Comparison of ENCODE assay signal across 11 cellular contexts in the genomic region with DNA sequence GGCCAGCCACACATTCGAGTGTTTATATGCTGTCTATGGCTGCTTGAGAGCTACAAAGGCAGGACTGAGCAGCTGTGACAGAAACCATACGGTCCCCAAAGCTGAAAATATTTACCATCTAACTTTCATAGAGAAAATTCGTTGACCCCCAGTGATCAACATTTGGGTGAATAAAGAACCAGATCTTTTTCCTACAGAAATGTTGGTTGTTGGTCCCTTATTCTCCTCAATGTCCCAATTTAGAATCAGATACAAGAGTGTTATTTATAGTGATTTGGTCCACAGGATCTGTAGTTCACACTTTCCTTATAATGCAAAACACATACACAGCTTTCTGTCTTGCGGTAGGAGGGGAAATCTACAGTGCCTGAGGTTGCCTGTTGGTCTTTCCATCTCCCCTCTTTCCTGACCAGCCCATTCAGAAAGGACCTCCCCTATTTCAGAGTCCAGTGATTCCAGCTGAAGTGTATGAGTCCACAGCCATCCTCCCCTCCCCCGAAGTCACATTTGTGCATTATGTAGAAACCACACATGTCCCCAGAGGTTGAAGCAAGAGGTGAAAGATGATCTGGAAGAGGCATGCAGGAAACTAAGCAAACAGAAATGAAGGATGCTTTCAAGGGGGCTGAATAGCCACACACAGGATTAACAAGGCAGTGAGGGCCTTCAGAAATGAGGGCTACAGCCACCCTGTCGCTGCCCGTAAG.
DNase-seq lines count a peak whose midpoint lies in the region; ATAC-seq and TF ChIP-seq lines count a peak whose summit lies in the region.
"Had no signal": no experiment of that assay in that cellular context is flagged by ENCODE, and none has a peak within 500 bp of the region (broad histone marks: within the 10 kb centered on the region; RNA-seq: fewer than 3 reads in every experiment).

No MANE protein-coding gene starts in this region.

- no CpG with 5 or more reads among the region's 7 CpGs for WGBS in IMR-90 (ENCODE audit: extremely low coverage in 2 of 2, insufficient read length in 1 of 2), 2 experiments
- 71 to 83% (median 80%) methylated on average over 7 of the region's 7 CpGs for WGBS in stomach, 5 donors

- H2BK15ac ChIP-seq in IMR-90 (ENCODE audit: low read depth, low read length), result no peak overlapping the region

- no peak overlapping the region for H3K9ac ChIP-seq in IMR-90 (ENCODE audit: low read depth, low read length)

- dilution Hi-C loops in IMR-90 (cut with HindIII; ENCODE audit: low sequenced_read_pairs, unreplicated experiment), result no loop called here

- H3K36me3 ChIP-seq in IMR-90 (ENCODE audit: control insufficient read depth, insufficient read depth, low read length) (no peaks in the 10 kb centered on the region), stomach (no peaks in the 10 kb centered on the region)

- peaks cover 37% of the 10 kb centered on the region; the same call in 1 of the 2 replicates for H4K20me1 ChIP-seq in IMR-90 (ENCODE audit: insufficient read depth, low read length)

- TF ChIP-seq RAD21 in IMR-90 (IDR thresholded peaks at IDR 0.05; ENCODE audit: low read length), result no peak

- peak overlapping the region in 1 of 2 experiments; percentile 47; a peak in 1 of 4 replicates for H4K8ac ChIP-seq in IMR-90 (ENCODE audit: low read depth in 2 of 2, low read length in 2 of 2)

- H2BK20ac ChIP-seq in IMR-90 (ENCODE audit: low read depth, low read length), result peak overlapping the region; percentile 4; the same call in 1 of the 2 replicates

- H3K4ac ChIP-seq in IMR-90 (ENCODE audit: low read depth, low read length), result peak overlapping the region; percentile 4

- peak; percentile 40 for ATAC-seq in IMR-90 (ENCODE audit: low read depth)

- H3K27me3 ChIP-seq in IMR-90 (ENCODE audit: control insufficient read depth, insufficient read depth, low read length), result no peaks in the 10 kb centered on the region
- no peaks in the 10 kb centered on the region for H3K27me3 ChIP-seq in stomach

- no peak overlapping the region for H4K5ac ChIP-seq in IMR-90 (ENCODE audit: low read depth, low read length)

- no peak overlapping the region for H2AK9ac ChIP-seq in IMR-90 (replicated peaks; ENCODE audit: low read depth, low read length, poor library complexity)

- 0 out of 2 replicates have a peak overlapping the region, but pooled peaks have one; percentile 7 for H3K4me2 ChIP-seq in IMR-90 (ENCODE audit: low read depth, low read length)

- BruUV-seq in IMR-90 (replicated peaks; lab: Mats Ljungman, UMichigan), result no TSS peak

- in situ Hi-C loops in IMR-90 (cut with MboI; ENCODE audit: low sequenced_read_pairs), result no loop called here

- 0 out of 2 replicates have a peak overlapping the region, but pooled peaks have one; percentile 1 for H2BK120ac ChIP-seq in IMR-90 (ENCODE audit: low read depth, low read length)

- POLR2A ChIA-PET in IMR-90 (lab: Charles Lee; ENCODE audit: unreplicated experiment), result interaction anchor here (0.5 kb wide), 1 partner anchor 22 kb away, joined by 16 read pairs; no protein-coding TSS in a partner anchor

- no peak overlapping the region for H2AFZ ChIP-seq in IMR-90 (replicated peaks; ENCODE audit: low read length, poor library complexity)

- no peak overlapping the region for H4K91ac ChIP-seq in IMR-90 (ENCODE audit: insufficient read depth, low read depth, low read length)

- H3K4me3 ChIP-seq in IMR-90 (ENCODE audit: insufficient read depth, low read depth, low read length) (no peak overlapping the region), stomach (no peak overlapping the region)

- no peaks in the 10 kb centered on the region for H3K9me3 ChIP-seq in IMR-90 (ENCODE audit: control insufficient read depth, insufficient read depth, low read length)
- no peaks in the 10 kb centered on the region for H3K9me3 ChIP-seq in stomach

- H3K27ac ChIP-seq in IMR-90 (ENCODE audit: insufficient read depth, low read length) (0 out of 2 replicates have a peak overlapping the region, but pooled peaks have one; percentile 15), stomach (peak overlapping the region in 3 of 5 donors; percentile 52 to 73 (median 59))

- 0 out of 2 replicates have a peak overlapping the region, but pooled peaks have one; percentile 1 for H3K14ac ChIP-seq in IMR-90 (replicated peaks; ENCODE audit: low read depth, low read length)

- no peak overlapping the region for H2BK5ac ChIP-seq in IMR-90 (ENCODE audit: low read depth, low read length, poor library complexity, severe bottlenecking)

- peaks cover 17% of the 10 kb centered on the region for H3K4me1 ChIP-seq in IMR-90 (ENCODE audit: control insufficient read depth, insufficient read depth, low read length)
- H3K4me1 ChIP-seq in stomach, result peaks cover 34 to 74% (median 63%) of the 10 kb centered on the region in 4 donors

- intact Hi-C loops in IMR-90 (cut with micrococcal nuclease), result no loop called here
- intact Hi-C loops in stomach (cut with DNase I; ENCODE audit: low total_unique reads), result no loop called here

- no peak for TF ChIP-seq CTCF in IMR-90 (conservative IDR thresholded peaks at IDR 0.05; ENCODE audit: low read depth, low read length)
- TF ChIP-seq CTCF in stomach (IDR thresholded peaks at IDR 0.05), result no peak

- H3K23ac ChIP-seq in IMR-90 (ENCODE audit: low read depth, low read length), result peak overlapping the region; percentile 11

- TF ChIP-seq POLR2A in IMR-90 (IDR thresholded peaks at IDR 0.05; ENCODE audit: low read depth, low read length) (no peak), stomach (IDR thresholded peaks at IDR 0.05) (no peak)

- H2AK5ac ChIP-seq in IMR-90 (ENCODE audit: low read depth, low read length), result no peak overlapping the region; the same call in 1 of the 2 replicates

- DNase-seq in NCI-H1417 (lab: John Stamatoyannopoulos, UW), result peak in 2 of 3 experiments; percentile 55 to 91
- no peak for DNase-seq in NCI-H1417 treated with DMSO at 0.1 percent for 48 hours (lab: John Stamatoyannopoulos, UW)
- no peak for DNase-seq in IMR-90
- peak; percentile 42 for DNase-seq in brain pericyte (ENCODE audit: low read depth, low spot score)
- DNase-seq in stomach, result no peak
- no peak for DNase-seq in activated naive CD4-positive, alpha-beta T cell (lab: John Stamatoyannopoulos, UW)
- DNase-seq in activated effector memory CD4-positive, alpha-beta T cell treated with Interleukin-2 at 50 U/mL for 16 hours, result no peak
- no peak for DNase-seq in cerebellar nuclear complex (lab: John Stamatoyannopoulos, UW)
- DNase-seq: activated CD8-positive, alpha-beta memory T cell treated with anti-CD3 and anti-CD28 coated beads for 24 hours; NCI-H146; stimulated activated CD8-positive, alpha-beta memory T cell treated with anti-CD3 and anti-CD28 coated beads, Interleukin-4, amount 100 ng/mL, for 48 hours had no signal

- no peak for TF ChIP-seq EP300 in stomach (IDR thresholded peaks at IDR 0.05)

- H3K18ac ChIP-seq in IMR-90 (ENCODE audit: low read depth, low read length), result no peak overlapping the region

- H3K9me1 ChIP-seq in IMR-90 (ENCODE audit: insufficient read depth, low read length), result peaks cover 13% of the 10 kb centered on the region

- CTCF ChIA-PET in IMR-90 (lab: Yijun Ruan, JAX), result no interaction called here

- H3K56ac ChIP-seq in IMR-90 (ENCODE audit: extremely low read depth, insufficient read depth, low read length), result no peak overlapping the region

- peaks cover 26 to 80% of the 10 kb centered on the region in 2 experiments for H3K79me1 ChIP-seq in IMR-90 (ENCODE audit: low read depth in 1 of 2, low read length in 2 of 2)

TF ChIP-seq in IMR-90, 13 proteins besides CTCF, POLR2A, EP300 and RAD21:
- no peak for TF ChIP-seq MAFK (IDR thresholded peaks at IDR 0.05; ENCODE audit: low read depth, low read length)
- no peak for TF ChIP-seq FOS (IDR thresholded peaks at IDR 0.05; ENCODE audit: low read depth, low read length)
- TF ChIP-seq SMC3 (IDR thresholded peaks at IDR 0.05; ENCODE audit: low read depth, low read length), result no peak
- TF ChIP-seq, protein P1, sequence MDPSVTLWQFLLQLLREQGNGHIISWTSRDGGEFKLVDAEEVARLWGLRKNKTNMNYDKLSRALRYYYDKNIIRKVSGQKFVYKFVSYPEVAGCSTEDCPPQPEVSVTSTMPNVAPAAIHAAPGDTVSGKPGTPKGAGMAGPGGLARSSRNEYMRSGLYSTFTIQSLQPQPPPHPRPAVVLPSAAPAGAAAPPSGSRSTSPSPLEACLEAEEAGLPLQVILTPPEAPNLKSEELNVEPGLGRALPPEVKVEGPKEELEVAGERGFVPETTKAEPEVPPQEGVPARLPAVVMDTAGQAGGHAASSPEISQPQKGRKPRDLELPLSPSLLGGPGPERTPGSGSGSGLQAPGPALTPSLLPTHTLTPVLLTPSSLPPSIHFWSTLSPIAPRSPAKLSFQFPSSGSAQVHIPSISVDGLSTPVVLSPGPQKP (IDR thresholded peaks at IDR 0.05; ENCODE audit: borderline replicate concordance, low read depth, low read length), result no peak
- no peak for TF ChIP-seq CHD1 (IDR thresholded peaks at IDR 0.05; ENCODE audit: low read depth, low read length)
- TF ChIP-seq BHLHE40 (IDR thresholded peaks at IDR 0.05; ENCODE audit: low read depth, low read length), result no peak
- no peak for TF ChIP-seq NFE2L2 (IDR thresholded peaks at IDR 0.05; ENCODE audit: low read depth, low read length)
- no peak for TF ChIP-seq RFX5 (IDR thresholded peaks at IDR 0.05; ENCODE audit: low read depth, low read length)
- TF ChIP-seq MXI1 (IDR thresholded peaks at IDR 0.05; ENCODE audit: borderline replicate concordance, low read depth, low read length), result no peak
- no peak for TF ChIP-seq MAZ (IDR thresholded peaks at IDR 0.05; ENCODE audit: borderline replicate concordance, low read depth, low read length)
- TF ChIP-seq RCOR1 (IDR thresholded peaks at IDR 0.05; ENCODE audit: insufficient replicate concordance, low read length), result no peak
- TF ChIP-seq CEBPB (IDR thresholded peaks at IDR 0.05; ENCODE audit: low read depth, low read length), result no peak
- TF ChIP-seq, protein P2, sequence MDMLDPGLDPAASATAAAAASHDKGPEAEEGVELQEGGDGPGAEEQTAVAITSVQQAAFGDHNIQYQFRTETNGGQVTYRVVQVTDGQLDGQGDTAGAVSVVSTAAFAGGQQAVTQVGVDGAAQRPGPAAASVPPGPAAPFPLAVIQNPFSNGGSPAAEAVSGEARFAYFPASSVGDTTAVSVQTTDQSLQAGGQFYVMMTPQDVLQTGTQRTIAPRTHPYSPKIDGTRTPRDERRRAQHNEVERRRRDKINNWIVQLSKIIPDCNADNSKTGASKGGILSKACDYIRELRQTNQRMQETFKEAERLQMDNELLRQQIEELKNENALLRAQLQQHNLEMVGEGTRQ (IDR thresholded peaks at IDR 0.05; ENCODE audit: low read depth, low read length), result no peak

Comparison
In these comparisons a context has a peak if more than half of its experiments do, and no peak if none do; other contexts are left out.
1. DNase-seq: peak in NCI-H1417 (2 of 3) and brain pericyte (single experiment); none in NCI-H1417 treated with DMSO at 0.1 percent for 48 hours (single experiment), IMR-90 (single experiment), stomach (single experiment), activated naive CD4-positive, alpha-beta T cell (0 of 4), activated effector memory CD4-positive, alpha-beta T cell treated with Interleukin-2 at 50 U/mL for 16 hours (single experiment) and cerebellar nuclear complex (0 of 2).